ENCODE assay signal across 8 cellular contexts in genomic region chr6:27311806-27312145, GRCh38. TPM values are rescaled to one million over a fixed set of nuclear protein-coding genes. Genes with fewer than 3 reads are reported as not detected.
DNase-seq lines count a peak whose midpoint lies in the region; ATAC-seq, FAIRE-seq and TF ChIP-seq lines count a peak whose summit lies in the region.

No MANE protein-coding gene starts in this region.

- no peaks in the 10 kb centered on the region for H3K79me2 ChIP-seq in mesendoderm (ENCODE audit: control insufficient read depth, insufficient read depth, low read length)

- intact Hi-C loops in heart right ventricle (cut with DNase I) (no loop called here), left ventricle myocardium superior (cut with micrococcal nuclease) (no loop called here)

- no peak overlapping the region for H3K27ac ChIP-seq in heart right ventricle
- no peak overlapping the region for H3K27ac ChIP-seq in mesendoderm (ENCODE audit: low read depth, low read length)

- FAIRE-seq in bronchial epithelial cell (lab: Jason Lieb, UNC): no peak
- FAIRE-seq in frontal cortex (lab: Jason Lieb, UNC): no peak

- H3K4me2 ChIP-seq in mesendoderm (ENCODE audit: low read length): peak overlapping the region; percentile 83

- H3K4me1 ChIP-seq in heart right ventricle (peaks cover 0 to 13% (median 11%) of the 10 kb centered on the region in 9 donors), mesendoderm (ENCODE audit: control insufficient read depth, low read depth, low read length) (no peaks in the 10 kb centered on the region)

- no peak overlapping the region for H2BK15ac ChIP-seq in mesendoderm (replicated peaks; ENCODE audit: low read depth)

- H3K4ac ChIP-seq in mesendoderm (ENCODE audit: low read depth, low read length): no peak overlapping the region

- H3K79me1 ChIP-seq in mesendoderm (ENCODE audit: low read length): no peaks in the 10 kb centered on the region

- no peak overlapping the region for H2AK5ac ChIP-seq in mesendoderm (ENCODE audit: low read length)

- ATAC-seq in heart right ventricle (no peak), left ventricle myocardium superior (no peak), HG02610 (IDR thresholded peaks at IDR 0.05; ENCODE audit: unreplicated experiment) (no peak)

- peak overlapping the region; percentile 81 for H3K56ac ChIP-seq in mesendoderm (ENCODE audit: low read length)

- DNase-seq in heart right ventricle (no peak), left ventricle myocardium superior (no peak), bronchial epithelial cell (ENCODE audit: low read depth) (no peak), mesendoderm (no peak), frontal cortex (ENCODE audit: low spot score in 2 of 2) (no peak), NCI-H2081 (lab: John Stamatoyannopoulos, UW) (no peak), LoVo (ENCODE audit: low spot score) (no peak)

- H4K5ac ChIP-seq in mesendoderm (ENCODE audit: low read length): no peak overlapping the region

- 7 to 11% methylated on average over 19 of the region's 19 CpGs for WGBS in heart right ventricle, 2 donors
- no CpG with 5 or more reads among the region's 19 CpGs for WGBS in mesendoderm (ENCODE audit: extremely low coverage, insufficient coverage, low lambda C conversion rate)

- H3K9ac ChIP-seq in mesendoderm (ENCODE audit: low read length): peak overlapping the region; percentile 74

- H2BK5ac ChIP-seq in mesendoderm (ENCODE audit: low read length): no peak overlapping the region

- no peak overlapping the region for H4K8ac ChIP-seq in mesendoderm (ENCODE audit: low read depth, low read length)

- H3K9me3 ChIP-seq in heart right ventricle: peaks cover 0 to 2% (median 0%) of the 10 kb centered on the region in 11 donors

- H3K27me3 ChIP-seq in heart right ventricle: peaks cover 10 to 94% (median 82%) of the 10 kb centered on the region in 7 donors
- H3K27me3 ChIP-seq in bronchial epithelial cell (ENCODE audit: control insufficient read depth, insufficient read depth, low read length): peaks cover 6% of the 10 kb centered on the region
- H3K27me3 ChIP-seq in mesendoderm (ENCODE audit: insufficient read depth, low read length, poor library complexity): peaks cover 10% of the 10 kb centered on the region

- no peak overlapping the region for H3K23ac ChIP-seq in mesendoderm (ENCODE audit: low read length)

- H3K36me3 ChIP-seq in heart right ventricle (no peaks in the 10 kb centered on the region), bronchial epithelial cell (ENCODE audit: control insufficient read depth, insufficient read depth, low read length) (no peaks in the 10 kb centered on the region), mesendoderm (ENCODE audit: control insufficient read depth, insufficient read depth, low read length) (no peaks in the 10 kb centered on the region)

- H2BK120ac ChIP-seq in mesendoderm (ENCODE audit: low read depth, low read length): no peak overlapping the region

- H3K4me3 ChIP-seq in heart right ventricle: peak overlapping the region in 6 of 10 donors; percentile 21 to 57 (median 50)
- H3K4me3 ChIP-seq in bronchial epithelial cell (ENCODE audit: low read depth, low read length): peak overlapping the region; percentile 60
- peak overlapping the region; percentile 59 for H3K4me3 ChIP-seq in mesendoderm (ENCODE audit: low read length)

- no peak overlapping the region for H3K18ac ChIP-seq in mesendoderm (ENCODE audit: low read length)

- TF ChIP-seq CTCF in heart right ventricle (IDR thresholded peaks at IDR 0.05): no peak
- no peak for TF ChIP-seq CTCF in bronchial epithelial cell (IDR thresholded peaks at IDR 0.05; ENCODE audit: insufficient read depth, low read length, severe bottlenecking)

RNA-seq across cellular contexts. Expression of gene POM121L2, which starts 0.3 kb away (rescaled TPM):
- not detected for total RNA-seq in heart right ventricle
- not detected for polyA plus RNA-seq in heart right ventricle
- not detected for total RNA-seq in left ventricle myocardium superior
- not detected in 2 replicates for total RNA-seq in bronchial epithelial cell
- 0.07 TPM for polyA plus RNA-seq in mesendoderm (2013, experiment 1 of 2)
- polyA plus RNA-seq in mesendoderm (2013, experiment 2 of 2): 0.06 TPM
- total RNA-seq in frontal cortex: not detected
